In genomic region chr5:142699105-142699720, GRCh38 we compare ENCODE assay signal across 8 cellular contexts. TPM values are rescaled to one million over a fixed set of nuclear protein-coding genes. Genes with fewer than 3 reads are reported as not detected.
DNase-seq lines count a peak whose midpoint lies in the region; ATAC-seq and TF ChIP-seq lines count a peak whose summit lies in the region.

No MANE protein-coding gene starts in this region.

- H3K4me1 ChIP-seq in cardiac muscle cell (ENCODE audit: low read depth) (peaks cover 19% of the 10 kb centered on the region), upper lobe of right lung (peaks cover 25% of the 10 kb centered on the region)

- peak; percentile 99 for ATAC-seq in upper lobe of right lung

- H3K27ac Mint-ChIP-seq in activated naive CD8-positive, alpha-beta T cell treated with anti-CD3 and anti-CD28 coated beads for 36 hours: no peak overlapping the region

- no peaks in the 10 kb centered on the region for H3K4me1 Mint-ChIP-seq in activated naive CD8-positive, alpha-beta T cell treated with anti-CD3 and anti-CD28 coated beads for 36 hours

- peaks cover 11% of the 10 kb centered on the region for H3K27me3 Mint-ChIP-seq in activated naive CD8-positive, alpha-beta T cell treated with anti-CD3 and anti-CD28 coated beads for 36 hours

- H3K9me3 ChIP-seq in cardiac muscle cell (ENCODE audit: low read depth): no peaks in the 10 kb centered on the region
- no peaks in the 10 kb centered on the region for H3K9me3 ChIP-seq in upper lobe of right lung

- no peaks in the 10 kb centered on the region for H3K36me3 Mint-ChIP-seq in activated naive CD8-positive, alpha-beta T cell treated with anti-CD3 and anti-CD28 coated beads for 36 hours

- no peaks in the 10 kb centered on the region for H3K9me3 Mint-ChIP-seq in activated naive CD8-positive, alpha-beta T cell treated with anti-CD3 and anti-CD28 coated beads for 36 hours

- H3K36me3 ChIP-seq in cardiac muscle cell: no peaks in the 10 kb centered on the region
- no peaks in the 10 kb centered on the region for H3K36me3 ChIP-seq in upper lobe of right lung

- H3K4me3 ChIP-seq in cardiac muscle cell (no peak overlapping the region), upper lobe of right lung (no peak overlapping the region)

- no peak overlapping the region for H3K27ac ChIP-seq in cardiac muscle cell
- no peak overlapping the region for H3K27ac ChIP-seq in upper lobe of right lung

- intact Hi-C loops in posterior vena cava (cut with DNase I): loop anchor here (2.0 to 5.0 kb wide), 3 partner anchors 42 to 87 kb away; no protein-coding TSS in a partner anchor
- intact Hi-C loops in upper lobe of right lung (cut with DNase I): loop anchor here (5.0 kb wide), 1 partner anchor 42 kb away; no protein-coding TSS in a partner anchor

- H3K27me3 ChIP-seq in cardiac muscle cell (no peaks in the 10 kb centered on the region), upper lobe of right lung (no peaks in the 10 kb centered on the region)

- no peak overlapping the region for H3K4me3 Mint-ChIP-seq in activated naive CD8-positive, alpha-beta T cell treated with anti-CD3 and anti-CD28 coated beads for 36 hours

- DNase-seq in DMS 273 (lab: John Stamatoyannopoulos, UW; ENCODE audit: unreplicated experiment): peak; percentile 92
- DNase-seq in GOT3 (lab: John Stamatoyannopoulos, UW): peak; percentile 79
- peak; percentile 31 for DNase-seq in NCI-H1048 (lab: John Stamatoyannopoulos, UW)
- DNase-seq in SKM-1 treated with dmso at 0.1 percent for 144 hours (lab: John Stamatoyannopoulos, UW; ENCODE audit: unreplicated experiment): peak; percentile 93
- peak; percentile 66 for DNase-seq in activated naive CD8-positive, alpha-beta T cell treated with anti-CD3 and anti-CD28 coated beads for 36 hours
- DNase-seq in cardiac muscle cell (ENCODE audit: low read depth in 1 of 2, low spot score in 1 of 2): peak; percentile 89
- DNase-seq in posterior vena cava (ENCODE audit: low spot score): peak; percentile 95
- DNase-seq in upper lobe of right lung: peak; percentile 88

- TF ChIP-seq CTCF in cardiac muscle cell (IDR thresholded peaks at IDR 0.05; ENCODE audit: low read depth, low read length) (peak; percentile 97), upper lobe of right lung (IDR thresholded peaks at IDR 0.05) (peak; percentile 98)

RNA-seq across cellular contexts. Expression of gene FGF1, which starts 13.3 kb away (rescaled TPM):
- total RNA-seq in activated naive CD8-positive, alpha-beta T cell treated with anti-CD3 and anti-CD28 coated beads for 36 hours: not detected
- total RNA-seq in cardiac muscle cell: 0.81 TPM in 1 of 2 replicates, not detected in the other
- polyA plus RNA-seq in cardiac muscle cell: not detected in 2 replicates
- 1 to 10 TPM; 2.3 to 5.0 TPM for total RNA-seq in posterior vena cava
- 1.8 TPM for total RNA-seq in upper lobe of right lung

Comparison
In these comparisons a context has a peak if more than half of its experiments do, and no peak if none do; other contexts are left out.
1. DNase-seq: peak in every context shown above with its lines; median percentile 95 in posterior vena cava; 93 in SKM-1 treated with dmso at 0.1 percent for 144 hours; 92 in DMS 273; 89 in cardiac muscle cell; 88 in upper lobe of right lung; 79 in GOT3; 66 in activated naive CD8-positive, alpha-beta T cell treated with anti-CD3 and anti-CD28 coated beads for 36 hours; 31 in NCI-H1048.